In genomic region chr1:13908128-13908527, GRCh38 we compare ENCODE assay signal across 24 cellular contexts.
A peak's percentile ranks its signal among the peaks of the same experiment; 100 is the strongest.
DNase-seq lines count a peak whose midpoint lies in the region; ATAC-seq and TF ChIP-seq lines count a peak whose summit lies in the region.
"Had no signal": no experiment of that assay in that cellular context is flagged by ENCODE, and none has a peak within 500 bp of the region (broad histone marks: within the 10 kb centered on the region; RNA-seq: fewer than 3 reads in every experiment).

No MANE protein-coding gene starts in this region.

- no peak overlapping the region for H3K27ac ChIP-seq in BLaER1
- H3K27ac ChIP-seq in mammary epithelial cell (ENCODE audit: insufficient read depth, low read depth, low read length) = no peak overlapping the region
- H3K27ac ChIP-seq: A549, body of pancreas, C4-2B, esophagus squamous epithelium, left lung, uterus had no signal

- in situ Hi-C loops in mammary epithelial cell (cut with MboI; ENCODE audit: low sequenced_read_pairs in 2 of 2) = no loop called here

- TF ChIP-seq CTCF in mammary epithelial cell (conservative IDR thresholded peaks at IDR 0.05 in 1 of 2, IDR thresholded peaks at IDR 0.05 in 1 of 2; ENCODE audit: extremely low read depth in 1 of 2, insufficient read depth in 1 of 2, low read depth in 1 of 2, low read length in 2 of 2) = no peak

- peak overlapping the region; percentile 50 for H3K4me2 ChIP-seq in BLaER1
- H3K4me2 ChIP-seq in mammary epithelial cell (ENCODE audit: insufficient read depth, low read depth, low read length) = no peak overlapping the region
- H3K4me2 ChIP-seq: A549 had no signal

- H3K9me3 Mint-ChIP-seq in activated naive CD8-positive, alpha-beta T cell treated with anti-CD3 and anti-CD28 coated beads, Interleukin-2, amount 50 U/mL, for 24 hours = no peaks in the 10 kb centered on the region
- H3K9me3 Mint-ChIP-seq: activated T-helper 1 cell treated with anti-CD3 and anti-CD28 coated beads, Interleukin-12 subunit alpha, Interleukin-12 subunit beta, Interleukin-2, Interleukin-4 antibody, amounts not matched to agents 30 ng/mL and 10 ng/mL and 1 ng/mL, durations not matched to agents 14 hours and 24 hours and 36 hours; effector memory CD8-positive, alpha-beta T cell had no signal

- H4K20me1 ChIP-seq in BLaER1 (no peaks in the 10 kb centered on the region), mammary epithelial cell (ENCODE audit: insufficient read depth, low read length) (no peaks in the 10 kb centered on the region)

- no peaks in the 10 kb centered on the region for H3K36me3 Mint-ChIP-seq in activated naive CD8-positive, alpha-beta T cell treated with anti-CD3 and anti-CD28 coated beads, Interleukin-2, amount 50 U/mL, for 24 hours (ENCODE audit: low read depth)
- H3K36me3 Mint-ChIP-seq: activated naive CD8-positive, alpha-beta T cell treated with anti-CD3 and anti-CD28 coated beads for 36 hours had no signal

- no TSS peak for BruUV-seq in mammary epithelial cell (replicated peaks; lab: Mats Ljungman, UMichigan)

- CTCF ChIA-PET in mammary epithelial cell (lab: Charles Lee; ENCODE audit: low non-redundant PET) = no interaction called here

- H3K4me3 Mint-ChIP-seq in activated naive CD8-positive, alpha-beta T cell treated with anti-CD3 and anti-CD28 coated beads, Interleukin-2, amount 50 U/mL, for 24 hours = no peak overlapping the region
- H3K4me3 Mint-ChIP-seq: activated naive CD8-positive, alpha-beta T cell treated with anti-CD3 and anti-CD28 coated beads for 36 hours; activated T-helper 1 cell treated with anti-CD3 and anti-CD28 coated beads, Interleukin-12 subunit alpha, Interleukin-12 subunit beta, Interleukin-2, Interleukin-4 antibody, amounts not matched to agents 30 ng/mL and 10 ng/mL and 1 ng/mL, durations not matched to agents 14 hours and 24 hours and 36 hours; effector memory CD8-positive, alpha-beta T cell had no signal

- intact Hi-C loops in mammary epithelial cell (cut with micrococcal nuclease) = no loop called here

- 38% methylated on average over 3 of the region's 3 CpGs for WGBS in mammary epithelial cell (ENCODE audit: low coverage, missing lambda C conversion rate)

- no peak overlapping the region for H3K4me3 ChIP-seq in BLaER1
- H3K4me3 ChIP-seq in mammary epithelial cell (replicated peaks in 1 of 3; ENCODE audit: insufficient read depth in 1 of 3, low read depth in 2 of 3, low read length in 3 of 3) = no peak overlapping the region
- H3K4me3 ChIP-seq: A549, body of pancreas, esophagus squamous epithelium, left lung, uterus had no signal

- no peaks in the 10 kb centered on the region for H3K27me3 Mint-ChIP-seq in activated naive CD8-positive, alpha-beta T cell treated with anti-CD3 and anti-CD28 coated beads, Interleukin-2, amount 50 U/mL, for 24 hours

- H3K27me3 ChIP-seq in BLaER1 = no peaks in the 10 kb centered on the region
- no peaks in the 10 kb centered on the region for H3K27me3 ChIP-seq in mammary epithelial cell (ENCODE audit: insufficient read depth, low read length)
- H3K27me3 ChIP-seq: body of pancreas, left lung, uterus had no signal

- no peak for DNase-seq in activated naive CD8-positive, alpha-beta T cell treated with anti-CD3 and anti-CD28 coated beads, Interleukin-2, amount 50 U/mL, for 24 hours
- DNase-seq in stimulated activated naive CD4-positive, alpha-beta T cell treated with Interleukin-2 at 50 U/mL for 16 hours (lab: John Stamatoyannopoulos, UW) = no peak
- no peak for DNase-seq in mammary epithelial cell
- DNase-seq: activated naive CD8-positive, alpha-beta T cell treated with anti-CD3 and anti-CD28 coated beads for 36 hours; body of pancreas; effector memory CD8-positive, alpha-beta T cell; esophagus squamous epithelium; left lung; NCI-H2171; NCI-H774; small intestine; stimulated activated CD4-positive, alpha-beta T cell treated with anti-CD3 and anti-CD28 coated beads, Interleukin-4, amount 100 ng/mL, for 4 hours; T1000; uterus had no signal

- H3K36me3 ChIP-seq in BLaER1 = no peaks in the 10 kb centered on the region
- H3K36me3 ChIP-seq in mammary epithelial cell (ENCODE audit: insufficient read depth, low read length) = no peaks in the 10 kb centered on the region
- H3K36me3 ChIP-seq: esophagus squamous epithelium, left lung, uterus had no signal

- H3K27ac Mint-ChIP-seq in activated naive CD8-positive, alpha-beta T cell treated with anti-CD3 and anti-CD28 coated beads, Interleukin-2, amount 50 U/mL, for 24 hours = no peak overlapping the region
- H3K27ac Mint-ChIP-seq: activated naive CD8-positive, alpha-beta T cell treated with anti-CD3 and anti-CD28 coated beads for 36 hours; activated T-helper 1 cell treated with anti-CD3 and anti-CD28 coated beads, Interleukin-12 subunit alpha, Interleukin-12 subunit beta, Interleukin-2, Interleukin-4 antibody, amounts not matched to agents 30 ng/mL and 10 ng/mL and 1 ng/mL, durations not matched to agents 14 hours and 24 hours and 36 hours; effector memory CD8-positive, alpha-beta T cell; progenitor cell of endocrine pancreas had no signal

- ATAC-seq in GM19043 (IDR thresholded peaks at IDR 0.05; ENCODE audit: low read depth, unreplicated experiment) (peak; percentile 69), HG02610 (IDR thresholded peaks at IDR 0.05; ENCODE audit: unreplicated experiment) (peak; percentile 78), HG03571 (IDR thresholded peaks at IDR 0.05; ENCODE audit: unreplicated experiment) (peak; percentile 91), GM19328 (IDR thresholded peaks at IDR 0.05; ENCODE audit: unreplicated experiment) (no peak)
- no peak for ATAC-seq in activated naive CD8-positive, alpha-beta T cell treated with anti-CD3 and anti-CD28 coated beads, Interleukin-2, amount 50 U/mL, for 24 hours
- ATAC-seq: A549; body of pancreas; effector memory CD8-positive, alpha-beta T cell; HepG2; left lung had no signal

- H3K9ac ChIP-seq in BLaER1 (no peak overlapping the region), mammary epithelial cell (ENCODE audit: insufficient read depth, low read length) (no peak overlapping the region)

- H3K79me2 ChIP-seq in mammary epithelial cell (ENCODE audit: insufficient read depth, low read length) = no peaks in the 10 kb centered on the region

- no peak overlapping the region for H2AFZ ChIP-seq in mammary epithelial cell (ENCODE audit: low read depth, low read length)

- dilution Hi-C loops in mammary epithelial cell (cut with HindIII; ENCODE audit: low sequenced_read_pairs) = no loop called here

- H3K9me3 ChIP-seq in BLaER1 = peaks cover 9% of the 10 kb centered on the region
- H3K9me3 ChIP-seq in mammary epithelial cell (replicated peaks; ENCODE audit: insufficient read depth, low read length) = no peaks in the 10 kb centered on the region
- H3K9me3 ChIP-seq: A549, body of pancreas, uterus had no signal

- H3K4me1 Mint-ChIP-seq in activated naive CD8-positive, alpha-beta T cell treated with anti-CD3 and anti-CD28 coated beads, Interleukin-2, amount 50 U/mL, for 24 hours = no peaks in the 10 kb centered on the region
- H3K4me1 Mint-ChIP-seq: activated naive CD8-positive, alpha-beta T cell treated with anti-CD3 and anti-CD28 coated beads for 36 hours had no signal

- H3K4me1 ChIP-seq in BLaER1 (peaks cover 25% of the 10 kb centered on the region), mammary epithelial cell (ENCODE audit: insufficient read depth, low read length) (no peaks in the 10 kb centered on the region)
- H3K4me1 ChIP-seq: A549, body of pancreas, esophagus squamous epithelium, left lung, uterus had no signal

Comparison
In these comparisons a context has a peak if more than half of its experiments do, and no peak if none do; other contexts are left out.
1. ATAC-seq: peak in GM19043 (single experiment), HG02610 (single experiment) and HG03571 (single experiment); none in activated naive CD8-positive, alpha-beta T cell treated with anti-CD3 and anti-CD28 coated beads, Interleukin-2, amount 50 U/mL, for 24 hours (single experiment) and GM19328 (single experiment).